ENCODE assay signal across 8 cellular contexts in genomic region chr5:83076742-83077661, GRCh38. TPM values are rescaled to one million over a fixed set of nuclear protein-coding genes. Genes with fewer than 3 reads are reported as not detected.
A peak's percentile ranks its signal among the peaks of the same experiment; 100 is the strongest.
DNase-seq lines count a peak whose midpoint lies in the region; ATAC-seq and TF ChIP-seq lines count a peak whose summit lies in the region.

TSS of gene TMEM167A (minus strand) at chr5:83077394. CDS start at chr5:83077323, 71 bp downstream.
TSS of gene XRCC4 (plus strand) at chr5:83077547. CDS start at chr5:83104920, 27,373 bp downstream.

- H3K4me3 ChIP-seq in spleen = peak within 1 kb of the TSS; percentile 70 to 96 (median 86)

- WGBS in spleen, 5 donors = 0 to 1% (median 1%) methylated on average over 39 to 44 of the region's 44 CpGs

- TF ChIP-seq CTCF in spleen (IDR thresholded peaks at IDR 0.05 in 8 of 11, conservative IDR thresholded peaks at IDR 0.05 in 3 of 11) = peak in 2 of 11 experiments; percentile 14 to 28

- H3K9me3 ChIP-seq in spleen = no peaks in the 10 kb centered on the region

- peak within 1 kb of the TSS; percentile 78 to 94 (median 90) for H3K27ac ChIP-seq in spleen

- intact Hi-C loops in spleen (cut with DNase I; ENCODE audit: low total_unique reads) = no loop called here

- peaks cover 24 to 61% (median 57%) of the 10 kb centered on the region in 6 donors for H3K4me1 ChIP-seq in spleen

- ATAC-seq in GM19023 (IDR thresholded peaks at IDR 0.05; ENCODE audit: unreplicated experiment) (peak; percentile 99), HG03280 (IDR thresholded peaks at IDR 0.05; ENCODE audit: unreplicated experiment) (peak; percentile 99)

- peak in 2 of 3 donors; percentile 51 to 68 for TF ChIP-seq POLR2A in spleen (IDR thresholded peaks at IDR 0.05)

- DNase-seq in AG08396 (ENCODE audit: low spot score) (peak; percentile 94), NCI-H345 treated with DMSO at 0.1 percent for 48 hours (lab: John Stamatoyannopoulos, UW; ENCODE audit: unreplicated experiment) (peak; percentile 91), inferior parietal cortex (ENCODE audit: extremely low spot score) (peak; percentile 99), spleen (peak; percentile 98)
- DNase-seq in activated CD4-positive, CD25-positive, alpha-beta regulatory T cell (lab: John Stamatoyannopoulos, UW) = peak; percentile 75 to 87 (median 84)
- DNase-seq in central memory CD4-positive, alpha-beta T cell = peak; percentile 94

- H3K27me3 ChIP-seq in spleen (replicated peaks in 1 of 7) = no peaks in the 10 kb centered on the region

- H3K36me3 ChIP-seq in spleen = peaks cover 0 to 15% (median 0%) of the 10 kb centered on the region in 6 donors

RNA-seq across cellular contexts. Expression of gene TMEM167A, which starts in this region (rescaled TPM):
- total RNA-seq in spleen = 10 to 100 TPM; 38.0 to 68.7 (median 59.2) TPM
- polyA plus RNA-seq in spleen = 10 to 100 TPM; 19.3 to 28.6 (median 25.5) TPM

RNA-seq across cellular contexts. Expression of gene XRCC4, which starts in this region (rescaled TPM):
- 10 to 100 TPM in 3 of 7 donors, 1 to 10 TPM in 4; 5.5 to 14.5 (median 9.9) TPM for total RNA-seq in spleen
- polyA plus RNA-seq in spleen = 1 to 10 TPM; 4.3 to 8.6 (median 5.9) TPM

Comparison
In these comparisons a context has a peak if more than half of its experiments do, and no peak if none do; other contexts are left out.
1. Peak in every context shown above with its lines: DNase-seq, ATAC-seq, H3K4me3 ChIP-seq and H3K27ac ChIP-seq.